ENCODE assay signal across 38 cellular contexts in genomic region chr10:14693891-14694290, GRCh38.
"Had no signal": no experiment of that assay in that cellular context is flagged by ENCODE, and none has a peak within 500 bp of the region (broad histone marks: within the 10 kb centered on the region; RNA-seq: fewer than 3 reads in every experiment).

No MANE protein-coding gene starts in this region.

- H3K36me3 ChIP-seq: adrenal gland, ascending aorta, brain microvascular endothelial cell, breast epithelium, cardiac muscle cell had no signal

- DNase-seq: activated effector memory CD4-positive, alpha-beta T cell treated with anti-CD3 and anti-CD28 coated beads, Interleukin-2, amount 50 U/mL, for 16 hours; activated effector memory CD4-positive, alpha-beta T cell treated with Interleukin-2 at 50 U/mL for 16 hours; activated gamma-delta T cell; activated gamma-delta T cell treated with Interleukin-2 at 50 U/mL for 16 hours; activated naive CD4-positive, alpha-beta T cell; activated naive CD4-positive, alpha-beta T cell treated with anti-CD3 and anti-CD28 coated beads for 36 hours; activated naive CD4-positive, alpha-beta T cell treated with anti-CD3 and anti-CD28 coated beads, Interleukin-2, amount 10 ng/mL, durations not matched to agents 7 days and 5 days; activated naive CD4-positive, alpha-beta T cell treated with anti-CD3 and anti-CD28 coated beads, Interleukin-2, amount 50 U/mL, for 16 hours; activated naive CD4-positive, alpha-beta T cell treated with Interleukin-2 at 50 U/mL for 16 hours; activated naive CD8-positive, alpha-beta T cell treated with anti-CD3 and anti-CD28 coated beads for 36 hours; activated naive CD8-positive, alpha-beta T cell treated with anti-CD3 and anti-CD28 coated beads, Interleukin-2, amount 10 ng/mL, durations not matched to agents 7 days and 5 days; activated naive CD8-positive, alpha-beta T cell treated with anti-CD3 and anti-CD28 coated beads, Interleukin-2, amount 50 U/mL, for 24 hours; activated T-cell treated with anti-CD3 and anti-CD28 coated beads, Interleukin-2, amount 50 U/mL, for 1 hour; activated T-cell treated with anti-CD3 and anti-CD28 coated beads, Interleukin-2, amount 50 U/mL, for 24 hours; activated T-cell treated with anti-CD3 and anti-CD28 coated beads, Interleukin-2, amount 50 U/mL, for 4 hours; activated T-cell treated with anti-CD3 and anti-CD28 coated beads, Interleukin-2, amount 50 U/mL, for 48 hours; activated T-cell treated with anti-CD3 and anti-CD28 coated beads, Interleukin-2, amount 50 U/mL, for 72 hours; adrenal gland; amniotic stem cell; amygdala; anterior cingulate cortex; aorta; body of pancreas; brain microvascular endothelial cell; caudate nucleus; central memory CD4-positive, alpha-beta T cell; cerebellar nuclear complex had no signal

- ATAC-seq: activated naive CD4-positive, alpha-beta T cell treated with anti-CD3 and anti-CD28 coated beads, Interleukin-2, amount 50 U/mL, for 72 hours; activated naive CD8-positive, alpha-beta T cell treated with anti-CD3 and anti-CD28 coated beads, Interleukin-2, amount 50 U/mL, for 24 hours; activated T-cell treated with anti-CD3 and anti-CD28 coated beads, Interleukin-2, amount 50 U/mL, for 4 hours; activated T-cell treated with anti-CD3 and anti-CD28 coated beads, Interleukin-2, amount 50 U/mL, for 72 hours; activated T-helper 17 cell treated with anti-CD3 and anti-CD28 coated beads, Interleukin-2, amount 50 U/mL, for 72 hours; body of pancreas had no signal

- H3K27ac ChIP-seq: adrenal gland, ascending aorta, body of pancreas, brain microvascular endothelial cell, breast epithelium, cardiac muscle cell had no signal

- H3K4me1 Mint-ChIP-seq: activated naive CD4-positive, alpha-beta T cell treated with anti-CD3 and anti-CD28 coated beads, Interleukin-2, amount 10 ng/mL, durations not matched to agents 7 days and 5 days; activated naive CD4-positive, alpha-beta T cell treated with anti-CD3 and anti-CD28 coated beads, Interleukin-2, amount 50 U/mL, for 24 hours; activated naive CD8-positive, alpha-beta T cell treated with anti-CD3 and anti-CD28 coated beads, Interleukin-2, amount 50 U/mL, for 24 hours had no signal

- H3K27me3 Mint-ChIP-seq: activated naive CD4-positive, alpha-beta T cell treated with anti-CD3 and anti-CD28 coated beads, Interleukin-2, amount 10 ng/mL, durations not matched to agents 7 days and 5 days; activated naive CD4-positive, alpha-beta T cell treated with anti-CD3 and anti-CD28 coated beads, Interleukin-2, amount 50 U/mL, for 24 hours; activated naive CD8-positive, alpha-beta T cell; activated naive CD8-positive, alpha-beta T cell treated with anti-CD3 and anti-CD28 coated beads for 36 hours; activated naive CD8-positive, alpha-beta T cell treated with anti-CD3 and anti-CD28 coated beads, Interleukin-2, amount 10 ng/mL, durations not matched to agents 7 days and 5 days; activated T-cell treated with anti-CD3 and anti-CD28 coated beads, Interleukin-2, amount 50 U/mL, for 24 hours; activated T-helper 17 cell treated with anti-CD3 and anti-CD28 coated beads, Interleukin-2, amount 50 U/mL, for 72 hours; brain; central memory CD8-positive, alpha-beta T cell had no signal

- H3K27me3 ChIP-seq: adrenal gland, ascending aorta, body of pancreas, brain microvascular endothelial cell, breast epithelium, cardiac muscle cell had no signal

- H3K27ac Mint-ChIP-seq: activated naive CD4-positive, alpha-beta T cell treated with anti-CD3 and anti-CD28 coated beads for 36 hours; activated naive CD4-positive, alpha-beta T cell treated with anti-CD3 and anti-CD28 coated beads, Interleukin-2, amount 10 ng/mL, durations not matched to agents 7 days and 5 days; activated naive CD4-positive, alpha-beta T cell treated with anti-CD3 and anti-CD28 coated beads, Interleukin-2, amount 50 U/mL, for 24 hours; activated naive CD4-positive, alpha-beta T cell treated with anti-CD3 and anti-CD28 coated beads, Interleukin-2, amount 50 U/mL, for 72 hours; activated naive CD8-positive, alpha-beta T cell; activated naive CD8-positive, alpha-beta T cell treated with anti-CD3 and anti-CD28 coated beads for 36 hours; activated naive CD8-positive, alpha-beta T cell treated with anti-CD3 and anti-CD28 coated beads, Interleukin-2, amount 10 ng/mL, durations not matched to agents 7 days and 5 days; activated naive CD8-positive, alpha-beta T cell treated with anti-CD3 and anti-CD28 coated beads, Interleukin-2, amount 50 U/mL, for 24 hours; activated T-cell treated with anti-CD3 and anti-CD28 coated beads, Interleukin-2, amount 50 U/mL, for 24 hours; activated T-cell treated with anti-CD3 and anti-CD28 coated beads, Interleukin-2, amount 50 U/mL, for 72 hours; activated T-helper 1 cell treated with anti-CD3 and anti-CD28 coated beads, Interleukin-12 subunit alpha, Interleukin-12 subunit beta, Interleukin-2, Interleukin-4 antibody, amounts not matched to agents 30 ng/mL and 10 ng/mL and 1 ng/mL, durations not matched to agents 14 hours and 24 hours and 36 hours; activated T-helper 17 cell treated with anti-CD3 and anti-CD28 coated beads, Interleukin-2, amount 50 U/mL, for 72 hours; activated T-helper 2 cell treated with anti-CD3 and anti-CD28 coated beads, Interferon-gamma antibody, Interleukin-2, Interleukin-4, amounts not matched to agents 10 μg/mL and 5 μg/mL and 100 μg/mL, durations not matched to agents 14 hours and 24 hours and 36 hours; brain had no signal

- H3K4me3 Mint-ChIP-seq: activated naive CD4-positive, alpha-beta T cell treated with anti-CD3 and anti-CD28 coated beads for 36 hours; activated naive CD4-positive, alpha-beta T cell treated with anti-CD3 and anti-CD28 coated beads, Interleukin-2, amount 10 ng/mL, durations not matched to agents 7 days and 5 days; activated naive CD4-positive, alpha-beta T cell treated with anti-CD3 and anti-CD28 coated beads, Interleukin-2, amount 50 U/mL, for 24 hours; activated naive CD8-positive, alpha-beta T cell; activated naive CD8-positive, alpha-beta T cell treated with anti-CD3 and anti-CD28 coated beads for 36 hours; activated naive CD8-positive, alpha-beta T cell treated with anti-CD3 and anti-CD28 coated beads, Interleukin-2, amount 10 ng/mL, durations not matched to agents 7 days and 5 days; activated naive CD8-positive, alpha-beta T cell treated with anti-CD3 and anti-CD28 coated beads, Interleukin-2, amount 50 U/mL, for 24 hours; activated T-cell treated with anti-CD3 and anti-CD28 coated beads, Interleukin-2, amount 50 U/mL, for 24 hours; activated T-cell treated with anti-CD3 and anti-CD28 coated beads, Interleukin-2, amount 50 U/mL, for 4 hours; activated T-cell treated with anti-CD3 and anti-CD28 coated beads, Interleukin-2, amount 50 U/mL, for 72 hours; activated T-helper 1 cell treated with anti-CD3 and anti-CD28 coated beads, Interleukin-12 subunit alpha, Interleukin-12 subunit beta, Interleukin-2, Interleukin-4 antibody, amounts not matched to agents 30 ng/mL and 10 ng/mL and 1 ng/mL, durations not matched to agents 14 hours and 24 hours and 36 hours; activated T-helper 17 cell treated with anti-CD3 and anti-CD28 coated beads, Interleukin-2, amount 50 U/mL, for 72 hours; brain; central memory CD8-positive, alpha-beta T cell had no signal

- H3K4me1 ChIP-seq: ascending aorta, body of pancreas, breast epithelium had no signal

- H3K36me3 Mint-ChIP-seq: activated naive CD4-positive, alpha-beta T cell treated with anti-CD3 and anti-CD28 coated beads, Interleukin-2, amount 10 ng/mL, durations not matched to agents 7 days and 5 days; activated naive CD4-positive, alpha-beta T cell treated with anti-CD3 and anti-CD28 coated beads, Interleukin-2, amount 50 U/mL, for 24 hours; activated naive CD4-positive, alpha-beta T cell treated with anti-CD3 and anti-CD28 coated beads, Interleukin-2, amount 50 U/mL, for 72 hours; activated naive CD8-positive, alpha-beta T cell; activated naive CD8-positive, alpha-beta T cell treated with anti-CD3 and anti-CD28 coated beads for 36 hours; activated naive CD8-positive, alpha-beta T cell treated with anti-CD3 and anti-CD28 coated beads, Interleukin-2, amount 10 ng/mL, durations not matched to agents 7 days and 5 days; brain had no signal

- H3K9me3 Mint-ChIP-seq: activated naive CD4-positive, alpha-beta T cell treated with anti-CD3 and anti-CD28 coated beads for 36 hours; activated naive CD4-positive, alpha-beta T cell treated with anti-CD3 and anti-CD28 coated beads, Interleukin-2, amount 10 ng/mL, durations not matched to agents 7 days and 5 days; activated naive CD4-positive, alpha-beta T cell treated with anti-CD3 and anti-CD28 coated beads, Interleukin-2, amount 50 U/mL, for 24 hours; activated naive CD4-positive, alpha-beta T cell treated with anti-CD3 and anti-CD28 coated beads, Interleukin-2, amount 50 U/mL, for 72 hours; activated naive CD8-positive, alpha-beta T cell treated with anti-CD3 and anti-CD28 coated beads for 36 hours; activated naive CD8-positive, alpha-beta T cell treated with anti-CD3 and anti-CD28 coated beads, Interleukin-2, amount 10 ng/mL, durations not matched to agents 7 days and 5 days; activated naive CD8-positive, alpha-beta T cell treated with anti-CD3 and anti-CD28 coated beads, Interleukin-2, amount 50 U/mL, for 24 hours; activated T-cell treated with anti-CD3 and anti-CD28 coated beads, Interleukin-2, amount 50 U/mL, for 24 hours; activated T-cell treated with anti-CD3 and anti-CD28 coated beads, Interleukin-2, amount 50 U/mL, for 4 hours; activated T-cell treated with anti-CD3 and anti-CD28 coated beads, Interleukin-2, amount 50 U/mL, for 72 hours; activated T-helper 17 cell treated with anti-CD3 and anti-CD28 coated beads, Interleukin-2, amount 50 U/mL, for 72 hours; activated T-helper 2 cell treated with anti-CD3 and anti-CD28 coated beads, Interferon-gamma antibody, Interleukin-2, Interleukin-4, amounts not matched to agents 10 μg/mL and 5 μg/mL and 100 μg/mL, durations not matched to agents 14 hours and 24 hours and 36 hours; central memory CD8-positive, alpha-beta T cell had no signal

- H3K4me3 ChIP-seq: adrenal gland, ascending aorta, body of pancreas, breast epithelium, cardiac muscle cell had no signal

- H3K9me3 ChIP-seq: adrenal gland, ascending aorta, body of pancreas, breast epithelium had no signal
